Comparison of ENCODE assay signal across 11 cellular contexts in the genomic region with DNA sequence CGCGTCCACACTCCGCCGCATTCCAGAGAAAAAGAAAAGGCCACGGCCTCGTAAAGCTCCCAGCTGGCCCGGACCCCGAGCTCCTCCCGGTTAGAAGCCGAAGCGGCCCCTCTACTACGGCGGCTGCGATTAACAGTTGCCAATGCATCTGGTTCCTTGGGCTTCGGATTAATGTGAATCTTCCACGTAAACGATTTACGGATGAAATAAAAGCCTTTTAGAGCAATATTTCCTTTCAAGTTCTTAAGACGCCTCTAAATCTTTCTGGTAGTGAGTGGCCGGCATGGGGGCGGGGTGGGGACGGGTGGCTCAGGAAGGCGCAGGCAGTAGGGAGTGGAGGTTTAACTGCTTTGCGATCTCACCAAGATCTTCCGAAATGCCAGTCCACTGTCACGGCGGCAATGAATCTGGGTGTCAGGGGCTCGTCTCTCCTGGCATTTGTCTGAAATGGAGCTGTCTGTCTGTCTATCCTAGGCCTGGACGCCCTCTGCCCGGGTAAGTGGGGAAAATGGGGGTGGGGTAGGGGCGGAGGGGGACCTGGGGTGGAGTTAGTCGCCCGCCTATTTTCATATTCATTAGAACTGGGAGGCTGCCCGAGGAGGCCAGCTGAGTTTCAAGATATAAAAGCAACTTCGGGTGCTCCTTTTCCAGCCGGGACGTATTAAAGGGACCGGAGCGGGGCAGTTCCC. TPM values are rescaled to one million over a fixed set of nuclear protein-coding genes. Genes with fewer than 3 reads are reported as not detected.
DNase-seq lines count a peak whose midpoint lies in the region; ATAC-seq, FAIRE-seq and TF ChIP-seq lines count a peak whose summit lies in the region.
"Had no signal": no experiment of that assay in that cellular context is flagged by ENCODE, and none has a peak within 500 bp of the region (broad histone marks: within the 10 kb centered on the region; RNA-seq: fewer than 3 reads in every experiment).

No MANE protein-coding gene starts in this region.

- FAIRE-seq in endothelial cell of umbilical vein (lab: Jason Lieb, UNC) = no peak

- peak overlapping the region; percentile 73 for H3K4me3 ChIP-seq in cardiac muscle cell
- peak overlapping the region in 1 of 2 donors; percentile 38 for H3K4me3 ChIP-seq in right atrium auricular region
- peak overlapping the region; percentile 49 to 84 (median 70) for H3K4me3 ChIP-seq in endothelial cell of umbilical vein (replicated peaks in 1 of 3; ENCODE audit: insufficient read depth in 1 of 3, low read depth in 1 of 3, low read length in 3 of 3)
- peak overlapping the region; percentile 34 to 63 for H3K4me3 ChIP-seq in muscle layer of colon (ENCODE audit: low read depth in 1 of 2, low read length in 2 of 2)
- no peak overlapping the region for H3K4me3 ChIP-seq in CD4-positive, alpha-beta memory T cell (ENCODE audit: low read length in 2 of 2)

- H3K9ac ChIP-seq in endothelial cell of umbilical vein (replicated peaks; ENCODE audit: extremely low read depth, insufficient read depth, low read length) (peak overlapping the region; percentile 91), muscle layer of colon (ENCODE audit: low read length) (no peak overlapping the region)

- CTCF ChIA-PET in endothelial cell of umbilical vein (lab: Charles Lee) = interaction anchor here (1.0 to 2.1 kb wide), 6 partner anchors 10 to 189 kb away, joined by 3 to 9 read pairs (median 6); no protein-coding TSS in a partner anchor
- CTCF ChIA-PET in CD4-positive, alpha-beta memory T cell (lab: Charles Lee; ENCODE audit: partially characterized antibody) = no interaction called here

- no peaks in the 10 kb centered on the region for H3K36me3 Mint-ChIP-seq in CD4-positive, alpha-beta memory T cell
- H3K36me3 Mint-ChIP-seq: CD8-positive, alpha-beta memory T cell had no signal

- dilution Hi-C loops in endothelial cell of umbilical vein (cut with MboI; ENCODE audit: extremely low pct_ligation_motif_present, low sequenced_read_pairs) = no loop called here

- DNase-seq in cardiac muscle cell (ENCODE audit: low read depth in 1 of 2, low spot score in 1 of 2) (no peak), right atrium auricular region (ENCODE audit: low spot score) (no peak), endothelial cell of umbilical vein (ENCODE audit: low read depth, low spot score) (peak; percentile 57), GM10266 (ENCODE audit: extremely low spot score) (no peak), COR-L47 (lab: John Stamatoyannopoulos, UW) (no peak)
- no peak for DNase-seq in CD4-positive, alpha-beta memory T cell
- DNase-seq: CD8-positive, alpha-beta memory T cell had no signal

- H3K4me2 ChIP-seq in endothelial cell of umbilical vein (ENCODE audit: insufficient read depth, low read length) = peak overlapping the region; percentile 92

- intact Hi-C loops in endothelial cell of umbilical vein (cut with micrococcal nuclease) = loop anchor here (2.0 to 10.0 kb wide), 3 partner anchors 97 to 365 kb away; partner anchors contain the start of gene SLC6A15
- intact Hi-C loops in CD4-positive, alpha-beta memory T cell (cut with micrococcal nuclease) = no loop called here

- BruUV-seq in endothelial cell of umbilical vein (replicated peaks; lab: Mats Ljungman, UMichigan) = no TSS peak

- ATAC-seq in GM21381 (IDR thresholded peaks at IDR 0.05; ENCODE audit: unreplicated experiment) = no peak

- peaks cover 16% of the 10 kb centered on the region for H3K79me2 ChIP-seq in endothelial cell of umbilical vein (ENCODE audit: control insufficient read depth, insufficient read depth, low read length)

- H3K9me3 ChIP-seq in cardiac muscle cell (ENCODE audit: low read depth) (no peaks in the 10 kb centered on the region), right atrium auricular region (peaks cover 0 to 11% of the 10 kb centered on the region in 2 donors), endothelial cell of umbilical vein (replicated peaks; ENCODE audit: control insufficient read depth, insufficient read depth, low read length) (no peaks in the 10 kb centered on the region), muscle layer of colon (ENCODE audit: low read length) (no peaks in the 10 kb centered on the region)
- H3K9me3 ChIP-seq in CD4-positive, alpha-beta memory T cell (ENCODE audit: control insufficient read depth in 1 of 2, low read length in 2 of 2) = no peaks in the 10 kb centered on the region

- peaks cover 56% of the 10 kb centered on the region for H3K27me3 ChIP-seq in cardiac muscle cell
- H3K27me3 ChIP-seq in right atrium auricular region = peaks cover 10 to 14% of the 10 kb centered on the region in 2 donors
- H3K27me3 ChIP-seq in endothelial cell of umbilical vein (ENCODE audit: control insufficient read depth in 2 of 2, insufficient read depth in 2 of 2, low read length in 2 of 2) = peaks cover 20 to 31% of the 10 kb centered on the region in 2 experiments
- H3K27me3 ChIP-seq in muscle layer of colon (ENCODE audit: control insufficient read depth in 1 of 2, insufficient read depth in 2 of 2, low read length in 2 of 2) = peaks cover 69 to 75% of the 10 kb centered on the region in 2 donors
- no peaks in the 10 kb centered on the region for H3K27me3 ChIP-seq in CD4-positive, alpha-beta memory T cell (ENCODE audit: insufficient read depth, low read length)

- peaks cover 26 to 39% of the 10 kb centered on the region in 2 donors for H3K27me3 Mint-ChIP-seq in CD4-positive, alpha-beta memory T cell

- H3K4me3 Mint-ChIP-seq in CD4-positive, alpha-beta memory T cell = no peak overlapping the region

- H3K27ac Mint-ChIP-seq in CD4-positive, alpha-beta memory T cell = no peak overlapping the region
- H3K27ac Mint-ChIP-seq: CD8-positive, alpha-beta memory T cell had no signal

- no peak for TF ChIP-seq POLR2A in endothelial cell of umbilical vein (IDR thresholded peaks at IDR 0.05; ENCODE audit: low read depth, low read length)

- H3K36me3 ChIP-seq in cardiac muscle cell = no peaks in the 10 kb centered on the region
- no peaks in the 10 kb centered on the region for H3K36me3 ChIP-seq in right atrium auricular region
- H3K36me3 ChIP-seq in endothelial cell of umbilical vein (ENCODE audit: control insufficient read depth in 2 of 2, extremely low read depth in 1 of 2, insufficient read depth in 2 of 2, low read length in 2 of 2) = no peaks in the 10 kb centered on the region
- no peaks in the 10 kb centered on the region for H3K36me3 ChIP-seq in muscle layer of colon (ENCODE audit: insufficient read depth, low read length)
- H3K36me3 ChIP-seq in CD4-positive, alpha-beta memory T cell (ENCODE audit: insufficient read depth, low read length) = no peaks in the 10 kb centered on the region

- H3K9me1 ChIP-seq in endothelial cell of umbilical vein (replicated peaks; ENCODE audit: control insufficient read depth, extremely low read depth, insufficient read depth, low read length) = no peaks in the 10 kb centered on the region

- POLR2A ChIA-PET in endothelial cell of umbilical vein (lab: Charles Lee) = interaction anchor here (1.7 kb wide), 1 partner anchor 33 kb away, joined by 4 read pairs; no protein-coding TSS in a partner anchor
- POLR2A ChIA-PET in CD4-positive, alpha-beta memory T cell (lab: Charles Lee; ENCODE audit: partially characterized antibody) = no interaction called here

- H2AFZ ChIP-seq in endothelial cell of umbilical vein (ENCODE audit: low read depth, low read length) = peak overlapping the region; percentile 90

- TF ChIP-seq CTCF in cardiac muscle cell (IDR thresholded peaks at IDR 0.05; ENCODE audit: low read depth, low read length) (no peak), right atrium auricular region (IDR thresholded peaks at IDR 0.05) (no peak), endothelial cell of umbilical vein (IDR thresholded peaks at IDR 0.05; ENCODE audit: extremely low read depth in 1 of 2, insufficient read depth in 1 of 2, low read depth in 1 of 2, low read length in 2 of 2) (no peak), GM10266 (IDR thresholded peaks at IDR 0.05; ENCODE audit: control insufficient read depth, insufficient read depth, low read depth, missing control alignments) (no peak)

- H3K27ac ChIP-seq in cardiac muscle cell = peak overlapping the region; percentile 87
- H3K27ac ChIP-seq in right atrium auricular region = no peak overlapping the region
- peak overlapping the region; percentile 72 for H3K27ac ChIP-seq in endothelial cell of umbilical vein (ENCODE audit: insufficient read depth, low read depth, low read length)
- H3K27ac ChIP-seq in muscle layer of colon (ENCODE audit: low read depth, low read length) = no peak overlapping the region
- no peak overlapping the region for H3K27ac ChIP-seq in CD4-positive, alpha-beta memory T cell (ENCODE audit: low read depth, low read length)

- peaks cover 0 to 11% (median 5%) of the 10 kb centered on the region in 4 donors for H3K4me1 Mint-ChIP-seq in CD4-positive, alpha-beta memory T cell

- no peaks in the 10 kb centered on the region for H4K20me1 ChIP-seq in endothelial cell of umbilical vein (replicated peaks; ENCODE audit: control insufficient read depth, extremely low read depth, insufficient read depth, low read length)

- H3K4me1 ChIP-seq in cardiac muscle cell (ENCODE audit: low read depth) = no peaks in the 10 kb centered on the region
- H3K4me1 ChIP-seq in right atrium auricular region = peaks cover 0 to 15% of the 10 kb centered on the region in 2 donors
- peaks cover 5% of the 10 kb centered on the region for H3K4me1 ChIP-seq in endothelial cell of umbilical vein (ENCODE audit: control insufficient read depth, extremely low read depth, insufficient read depth, low read length)
- peaks cover 13% of the 10 kb centered on the region for H3K4me1 ChIP-seq in muscle layer of colon (ENCODE audit: insufficient read depth, low read length)
- no peaks in the 10 kb centered on the region for H3K4me1 ChIP-seq in CD4-positive, alpha-beta memory T cell (ENCODE audit: insufficient read depth, low read length)

- H3K9me3 Mint-ChIP-seq in CD4-positive, alpha-beta memory T cell = peaks cover 0 to 13% (median 8%) of the 10 kb centered on the region in 8 donors

TF ChIP-seq in endothelial cell of umbilical vein, 7 proteins besides CTCF, POLR2A, EP300 and RAD21 (continues in another document):
- TF ChIP-seq, protein P1, sequence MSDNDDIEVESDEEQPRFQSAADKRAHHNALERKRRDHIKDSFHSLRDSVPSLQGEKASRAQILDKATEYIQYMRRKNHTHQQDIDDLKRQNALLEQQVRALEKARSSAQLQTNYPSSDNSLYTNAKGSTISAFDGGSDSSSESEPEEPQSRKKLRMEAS (IDR thresholded peaks at IDR 0.05; ENCODE audit: insufficient read depth, insufficient read length) = no peak

RNA-seq across cellular contexts. Expression of gene ALX1, which starts 0.4 kb away (rescaled TPM):
- total RNA-seq in cardiac muscle cell (5.2 and 7.2 TPM in 2 replicates), right atrium auricular region (not detected), endothelial cell of umbilical vein (2.2 and 3.4 TPM in 2 replicates)
- polyA plus RNA-seq in cardiac muscle cell (5.9 and 9.7 TPM in 2 replicates), endothelial cell of umbilical vein (3.5 TPM in 2 replicates)
- 4.5 and 4.9 TPM in 2 replicates for polyA plus RNA-seq in endothelial cell of umbilical vein (2011; cell fraction: cytosol; rRNA removed)
- 3.8 and 4.2 TPM in 2 replicates for polyA plus RNA-seq in endothelial cell of umbilical vein (2011; cell fraction: nucleus; rRNA removed)
- polyA plus RNA-seq in endothelial cell of umbilical vein (2012) = 12.9 and 15.6 TPM in 2 replicates
- 5.0 and 6.2 TPM in 2 replicates for polyA minus RNA-seq in endothelial cell of umbilical vein
- 22.3 TPM for polyA minus RNA-seq in endothelial cell of umbilical vein (2011; cell fraction: cytosol; rRNA and poly(A)+ RNA removed)
- 2.6 and 4.8 TPM in 2 replicates for polyA minus RNA-seq in endothelial cell of umbilical vein (2011; cell fraction: nucleus; rRNA and poly(A)+ RNA removed)
- total RNA-seq in CD4-positive, alpha-beta memory T cell = not detected
- not detected for polyA plus RNA-seq in CD4-positive, alpha-beta memory T cell
- total RNA-seq: CD8-positive, alpha-beta memory T cell; dermis microvascular lymphatic vessel endothelial cell; LHCN-M2 had no signal
- polyA plus RNA-seq: CD8-positive, alpha-beta memory T cell had no signal

Comparison
In these comparisons a context has a peak if more than half of its experiments do, and no peak if none do; other contexts are left out.
1. H3K27ac ChIP-seq: peak in cardiac muscle cell (single experiment) and endothelial cell of umbilical vein (single experiment); none in right atrium auricular region (0 of 2), muscle layer of colon (single experiment) and CD4-positive, alpha-beta memory T cell (single experiment).
2. H3K4me3 ChIP-seq: peak in cardiac muscle cell (single experiment), endothelial cell of umbilical vein (3 of 3) and muscle layer of colon (2 of 2); none in CD4-positive, alpha-beta memory T cell (0 of 2).